Comparison of ENCODE assay signal across 1 cellular context in genomic region chr19:3771906-3772450, GRCh38.
TF ChIP-seq lines count a peak whose summit lies in the region.

TSS of gene RAX2 (minus strand) at chr19:3772228. CDS start at chr19:3771742, 486 bp downstream.

TF ChIP-seq in GM23338, 12 proteins besides CTCF, POLR2A, EP300 and RAD21 (continued from another document):
- no peak for TF ChIP-seq ETS1 (IDR thresholded peaks at IDR 0.05)
- TF ChIP-seq EZH2phosphoT487 (IDR thresholded peaks at IDR 0.05; ENCODE audit: unreplicated experiment): no peak
- TF ChIP-seq CREB1 (CRISPR knock-in tag; IDR thresholded peaks at IDR 0.05; ENCODE audit: low read depth): no peak
- no peak for TF ChIP-seq EZH2 (IDR thresholded peaks at IDR 0.05; ENCODE audit: low read depth, unreplicated experiment)
- TF ChIP-seq NANOG (IDR thresholded peaks at IDR 0.05; ENCODE audit: borderline replicate concordance): no peak
- TF ChIP-seq ZNF114 (CRISPR knock-in tag; IDR thresholded peaks at IDR 0.05): no peak
